Comparison of ENCODE assay signal across 8 cellular contexts in the genomic region with DNA sequence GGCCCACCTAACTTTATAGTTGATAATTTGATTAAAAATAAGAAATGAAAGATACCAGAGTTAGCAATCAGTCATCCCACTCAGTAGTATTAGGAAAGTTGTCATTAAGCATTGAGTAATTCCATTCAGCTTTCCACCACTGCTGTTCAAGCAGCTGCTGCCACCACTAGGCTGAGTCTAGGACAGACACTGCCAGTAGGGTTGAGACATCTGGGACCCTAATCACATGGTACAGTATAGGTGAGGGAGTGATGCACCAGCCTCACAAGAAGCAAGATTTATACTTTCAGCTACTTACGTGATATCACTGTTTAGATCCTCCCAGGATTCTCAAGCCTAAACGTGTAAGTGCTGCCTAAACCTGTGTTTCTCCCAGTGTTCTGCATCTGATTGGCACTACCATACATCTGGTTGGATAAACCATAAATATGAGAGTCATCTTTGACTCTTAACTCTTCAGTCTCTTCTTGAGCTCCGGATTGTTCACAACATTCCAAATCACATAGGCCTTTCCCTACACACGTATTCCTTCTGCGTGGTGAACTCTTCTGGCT. TPM values are rescaled to one million over a fixed set of nuclear protein-coding genes. Genes with fewer than 3 reads are reported as not detected.
DNase-seq lines count a peak whose midpoint lies in the region; ATAC-seq and TF ChIP-seq lines count a peak whose summit lies in the region.
"Had no signal": no experiment of that assay in that cellular context is flagged by ENCODE, and none has a peak within 500 bp of the region (broad histone marks: within the 10 kb centered on the region; RNA-seq: fewer than 3 reads in every experiment).

No MANE protein-coding gene starts in this region.

- H3K27ac ChIP-seq in esophagus squamous epithelium: peak overlapping the region in 1 of 4 donors; percentile 15

- intact Hi-C loops in esophagus squamous epithelium (cut with DNase I): no loop called here

- H3K4me3 ChIP-seq in fibroblast of mammary gland (ENCODE audit: control insufficient read depth, low read depth, low read length): no peak overlapping the region
- H3K4me3 ChIP-seq in esophagus squamous epithelium: no peak overlapping the region

- peak; percentile 24 for ATAC-seq in HG02973 (IDR thresholded peaks at IDR 0.05; ENCODE audit: unreplicated experiment)
- ATAC-seq in HG03565 (IDR thresholded peaks at IDR 0.05; ENCODE audit: unreplicated experiment): no peak

- H3K27me3 ChIP-seq in esophagus squamous epithelium: no peaks in the 10 kb centered on the region

- no peaks in the 10 kb centered on the region for H3K9me3 ChIP-seq in esophagus squamous epithelium

- WGBS in esophagus squamous epithelium, 2 donors: 56 to 72% methylated on average over 5 of the region's 5 CpGs

- peak; percentile 17 for DNase-seq in GM03348 (ENCODE audit: low spot score)
- DNase-seq in SW480 (ENCODE audit: low spot score): peak; percentile 36
- DNase-seq in fibroblast of mammary gland (ENCODE audit: low read depth): peak; percentile 59
- DNase-seq in stimulated activated CD8-positive, alpha-beta memory T cell treated with anti-CD3 and anti-CD28 coated beads, Interleukin-4, amount 100 ng/mL, for 48 hours: peak; percentile 49
- DNase-seq in esophagus squamous epithelium (lab: John Stamatoyannopoulos, UW): no peak
- DNase-seq: activated B cell treated with CpG ODN at 0.5 μM for 24 hours had no signal

- no peak for TF ChIP-seq POLR2A in esophagus squamous epithelium (IDR thresholded peaks at IDR 0.05)

- H3K4me1 ChIP-seq in esophagus squamous epithelium: peaks cover 0 to 37% (median 25%) of the 10 kb centered on the region in 3 donors

- peak; percentile 23 for TF ChIP-seq CTCF in fibroblast of mammary gland (conservative IDR thresholded peaks at IDR 0.05; ENCODE audit: control insufficient read depth, insufficient read depth, low read depth, low read length)
- peak in 1 of 6 experiments; percentile 28 for TF ChIP-seq CTCF in esophagus squamous epithelium (IDR thresholded peaks at IDR 0.05)

- peaks cover 0 to 26% (median 5%) of the 10 kb centered on the region in 3 donors for H3K36me3 ChIP-seq in esophagus squamous epithelium

RNA-seq across cellular contexts. Expression of gene UBXN4, which starts 3.2 kb away (rescaled TPM):
- 10 to 100 TPM; 40.2 to 66.9 (median 49.2) TPM for total RNA-seq in esophagus squamous epithelium
